ENCODE assay signal across 8 cellular contexts in the genomic region with DNA sequence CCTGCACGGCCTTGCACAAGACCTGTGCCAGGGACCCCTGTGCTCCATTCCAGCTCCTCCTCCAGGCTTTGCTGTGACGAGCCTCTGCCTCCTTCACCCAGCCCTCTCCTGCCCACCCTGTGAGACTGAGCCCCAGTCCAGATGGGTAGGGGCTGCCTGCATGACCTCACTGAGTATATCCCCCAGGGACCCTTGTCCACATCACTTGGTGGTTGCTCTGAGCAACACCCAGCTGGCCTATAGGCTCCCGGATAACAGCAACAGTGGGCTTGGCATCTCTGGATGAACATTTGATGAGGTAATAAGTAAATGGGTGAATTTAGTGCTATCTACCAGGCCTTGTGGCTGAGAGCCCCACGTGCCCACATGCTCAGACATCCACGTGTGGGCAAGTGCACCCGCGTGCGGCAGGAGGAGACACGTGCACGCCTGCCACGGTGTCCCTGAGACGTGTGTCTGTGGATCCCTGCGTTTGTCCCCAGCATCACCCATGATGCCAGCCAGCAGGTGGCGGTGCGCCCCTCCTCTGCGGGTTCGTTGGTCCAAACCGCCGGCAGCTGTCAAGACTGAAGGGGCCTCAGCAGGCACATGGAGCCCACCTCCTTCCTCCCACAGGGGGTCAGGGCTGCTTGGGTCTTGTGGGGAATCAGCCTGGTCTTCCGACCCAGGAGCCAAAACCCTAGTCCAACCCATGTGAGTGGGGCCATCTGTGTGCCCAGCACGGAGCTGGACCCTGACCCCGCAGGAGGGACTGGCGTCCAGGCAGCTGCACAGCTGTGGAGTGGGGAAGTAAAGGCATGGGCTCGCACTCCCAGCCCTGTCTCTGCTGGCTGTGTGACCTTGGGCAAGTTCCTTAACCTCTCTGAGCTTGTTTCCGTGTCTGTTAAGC. TPM values are rescaled to one million over a fixed set of nuclear protein-coding genes. Genes with fewer than 3 reads are reported as not detected.
DNase-seq lines count a peak whose midpoint lies in the region; ATAC-seq and TF ChIP-seq lines count a peak whose summit lies in the region.

No MANE protein-coding gene starts in this region.

- peak; percentile 93 for TF ChIP-seq CTCF in lower lobe of right lung (IDR thresholded peaks at IDR 0.05)

- H3K36me3 Mint-ChIP-seq in dendritic cell treated with granulocyte-macrophage colony-stimulating factor and Interleukin-4, amounts not matched to agents 40 ng/mL and 50 ng/mL, for 4 days (ENCODE audit: low read depth) = no peaks in the 10 kb centered on the region

- peak overlapping the region; percentile 21 for H3K4me3 Mint-ChIP-seq in dendritic cell treated with granulocyte-macrophage colony-stimulating factor and Interleukin-4, amounts not matched to agents 40 ng/mL and 50 ng/mL, for 4 days

- H3K4me1 Mint-ChIP-seq in dendritic cell treated with granulocyte-macrophage colony-stimulating factor and Interleukin-4, amounts not matched to agents 40 ng/mL and 50 ng/mL, for 4 days (ENCODE audit: low read depth) = peaks cover 66% of the 10 kb centered on the region

- H3K4me3 ChIP-seq in lower lobe of right lung = no peak overlapping the region

- peak overlapping the region; percentile 76 for H3K27ac ChIP-seq in lower lobe of right lung

- intact Hi-C loops in dendritic cell treated with granulocyte-macrophage colony-stimulating factor and Interleukin-4, amounts not matched to agents 40 ng/mL and 50 ng/mL, for 4 days (cut with micrococcal nuclease) = loop anchor here (1.0 to 2.0 kb wide), 2 partner anchors 121 to 157 kb away; no protein-coding TSS in a partner anchor
- intact Hi-C loops in lower lobe of right lung (cut with DNase I) = loop anchor here (10.0 kb wide), 1 partner anchor 123 kb away; the partner anchor contains the start of gene PIM1

- H3K27me3 Mint-ChIP-seq in dendritic cell treated with granulocyte-macrophage colony-stimulating factor and Interleukin-4, amounts not matched to agents 40 ng/mL and 50 ng/mL, for 4 days = peaks cover 20% of the 10 kb centered on the region

- H3K27ac Mint-ChIP-seq in dendritic cell treated with granulocyte-macrophage colony-stimulating factor and Interleukin-4, amounts not matched to agents 40 ng/mL and 50 ng/mL, for 4 days = peak overlapping the region; percentile 85

- ATAC-seq in HG03432 (IDR thresholded peaks at IDR 0.05; ENCODE audit: unreplicated experiment) = peak; percentile 36
- ATAC-seq in lower lobe of right lung = peak; percentile 84 to 87
- no peak for ATAC-seq in GM21619 (IDR thresholded peaks at IDR 0.05; ENCODE audit: unreplicated experiment)

- no peaks in the 10 kb centered on the region for H3K27me3 ChIP-seq in lower lobe of right lung (ENCODE audit: low read depth)

- H3K9me3 ChIP-seq in lower lobe of right lung = no peaks in the 10 kb centered on the region

- no peaks in the 10 kb centered on the region for H3K36me3 ChIP-seq in lower lobe of right lung

- H3K4me1 ChIP-seq in lower lobe of right lung = peaks cover 42% of the 10 kb centered on the region

- H3K9me3 Mint-ChIP-seq in dendritic cell treated with granulocyte-macrophage colony-stimulating factor and Interleukin-4, amounts not matched to agents 40 ng/mL and 50 ng/mL, for 4 days = no peaks in the 10 kb centered on the region

- DNase-seq in D341Med (ENCODE audit: low spot score) (peak; percentile 93), NCI-H82 (lab: John Stamatoyannopoulos, UW) (peak; percentile 96), lower lobe of right lung (peak; percentile 95)
- peak; percentile 89 for DNase-seq in activated CD4-positive, alpha-beta T cell treated with anti-CD3 and anti-CD28 coated beads, Interleukin-2, amount 50 U/mL, for 4 hours
- DNase-seq in stimulated activated CD4-positive, alpha-beta T cell treated with anti-CD3 and anti-CD28 coated beads, TNF-alpha, amount 100 ng/mL, for 4 hours (ENCODE audit: low read depth in 3 of 3) = peak; percentile 74 to 84 (median 78)

RNA-seq across cellular contexts. Expression of gene FGD2, which starts 45.9 kb away (rescaled TPM):
- total RNA-seq in lower lobe of right lung = 103 TPM
